In genomic region chr12:112807452-112807851, GRCh38 we compare ENCODE assay signal across 22 cellular contexts. TPM values are rescaled to one million over a fixed set of nuclear protein-coding genes. Genes with fewer than 3 reads are reported as not detected.
DNase-seq lines count a peak whose midpoint lies in the region; ATAC-seq, FAIRE-seq and TF ChIP-seq lines count a peak whose summit lies in the region.
"Had no signal": no experiment of that assay in that cellular context is flagged by ENCODE, and none has a peak within 500 bp of the region (broad histone marks: within the 10 kb centered on the region; RNA-seq: fewer than 3 reads in every experiment).

No MANE protein-coding gene starts in this region.

- H3K36me3 ChIP-seq in HepG2 (replicated peaks in 1 of 2; ENCODE audit: control insufficient read depth in 1 of 2, insufficient read depth in 2 of 2, low read length in 2 of 2): no peaks in the 10 kb centered on the region
- H3K36me3 ChIP-seq: BLaER1 treated with 17β-estradiol and CSF1 and Interleukin-3, amounts not matched to agents 10 nM and 100 nM had no signal

- H3K4me3 ChIP-seq in LNCaP clone FGC (ENCODE audit: low read depth, low read length): no peak overlapping the region
- H3K4me3 ChIP-seq in HepG2 (replicated peaks in 1 of 3; ENCODE audit: insufficient read depth in 1 of 3, low read depth in 2 of 3, low read length in 3 of 3): no peak overlapping the region
- H3K4me3 ChIP-seq: BLaER1 treated with 17β-estradiol and CSF1 and Interleukin-3, amounts not matched to agents 10 nM and 100 nM had no signal

- in situ Hi-C loops in HepG2 (cut with HindIII; ENCODE audit: extremely low pct_ligation_motif_present, low pct_unique_long_range_greater_than_20kb): no loop called here

- no peak overlapping the region for H3K4me2 ChIP-seq in HepG2 (ENCODE audit: low read depth, low read length)
- H3K4me2 ChIP-seq: BLaER1 treated with 17β-estradiol and CSF1 and Interleukin-3, amounts not matched to agents 10 nM and 100 nM had no signal

- H3K27me3 ChIP-seq in HepG2 (ENCODE audit: control insufficient read depth in 1 of 2, insufficient read depth in 2 of 2, low read length in 2 of 2): peaks cover 0 to 15% of the 10 kb centered on the region in 2 experiments; a peak in 2 of 5 replicates
- H3K27me3 ChIP-seq: BLaER1 treated with 17β-estradiol and CSF1 and Interleukin-3, amounts not matched to agents 10 nM and 100 nM had no signal

- TF ChIP-seq RAD21 in HepG2 (CRISPR knock-in tag; IDR thresholded peaks at IDR 0.05): no peak

- DNase-seq in NCI-H446 treated with DMSO at 0.1 percent for 48 hours (lab: John Stamatoyannopoulos, UW) (peak; percentile 71), NCI-H446 (lab: John Stamatoyannopoulos, UW) (no peak), LNCaP clone FGC (ENCODE audit: low read depth) (peak; percentile 62), HepG2 (ENCODE audit: low spot score) (no peak), OCI-M1 (lab: John Stamatoyannopoulos, UW) (no peak)
- DNase-seq: 8988T; AML-193; Caco-2; Calu3; CD4-positive, alpha-beta T cell; CD8-positive, alpha-beta T cell; DMS79 treated with DMSO at 0.1 percent for 48 hours; GF-D8 had no signal

- no TSS peak for BruUV-seq in HepG2 (replicated peaks; lab: Mats Ljungman, UMichigan)

- no peaks in the 10 kb centered on the region for H3K79me2 ChIP-seq in HepG2 (ENCODE audit: insufficient read depth, low read length)

- intact Hi-C loops in HepG2 (cut with micrococcal nuclease; ENCODE audit: unreplicated experiment): no loop called here

- WGBS in HepG2 (ENCODE audit: low lambda C conversion rate): 0% methylated on average over 1 of the region's 1 CpG

- CTCF ChIA-PET in HepG2 (lab: Yijun Ruan, JAX; ENCODE audit: low intra/inter-chr PET ratio, low total read pairs): no interaction called here

- no peak for ATAC-seq in HepG2
- ATAC-seq in GM18520 (IDR thresholded peaks at IDR 0.05; ENCODE audit: unreplicated experiment): no peak
- ATAC-seq: CD8-positive, alpha-beta T cell had no signal

- TF ChIP-seq EP300 in HepG2 (IDR thresholded peaks at IDR 0.05; ENCODE audit: low read depth in 2 of 2, low read length in 2 of 2) (no peak), HepG2 (CRISPR knock-in tag; IDR thresholded peaks at IDR 0.05; ENCODE audit: borderline replicate concordance) (no peak)

- H3K9me3 ChIP-seq in HepG2 (ENCODE audit: low read length): no peaks in the 10 kb centered on the region
- H3K9me3 ChIP-seq: BLaER1 treated with 17β-estradiol and CSF1 and Interleukin-3, amounts not matched to agents 10 nM and 100 nM; Caco-2 had no signal

- no peak overlapping the region for H3K27ac ChIP-seq in HepG2 (ENCODE audit: extremely low read length, insufficient read depth, low read length)
- H3K27ac ChIP-seq: BLaER1 treated with 17β-estradiol and CSF1 and Interleukin-3, amounts not matched to agents 10 nM and 100 nM; C4-2B had no signal

- no peaks in the 10 kb centered on the region for H3K4me1 ChIP-seq in HepG2 (ENCODE audit: insufficient read depth, low read length)
- H3K4me1 ChIP-seq: BLaER1 treated with 17β-estradiol and CSF1 and Interleukin-3, amounts not matched to agents 10 nM and 100 nM; Caco-2 had no signal

- no peak overlapping the region for H2AFZ ChIP-seq in HepG2 (ENCODE audit: low read length)

- no peak overlapping the region for H3K9ac ChIP-seq in HepG2 (ENCODE audit: insufficient read depth, low read depth, low read length)
- H3K9ac ChIP-seq: BLaER1 treated with 17β-estradiol and CSF1 and Interleukin-3, amounts not matched to agents 10 nM and 100 nM had no signal

- no peaks in the 10 kb centered on the region for H4K20me1 ChIP-seq in HepG2 (ENCODE audit: insufficient read depth, low read length)

- TF ChIP-seq POLR2A in HepG2 (IDR thresholded peaks at IDR 0.05; ENCODE audit: insufficient read depth in 1 of 2, low read depth in 2 of 2, low read length in 2 of 2): no peak

- no peak for FAIRE-seq in HepG2 (lab: Jason Lieb, UNC)
- FAIRE-seq: A204.1, D721Med, G401.6, GM12891 had no signal

- no peak for TF ChIP-seq CTCF in LNCaP clone FGC (IDR thresholded peaks at IDR 0.05; ENCODE audit: control insufficient read depth, extremely low read depth, insufficient read depth)
- no peak for TF ChIP-seq CTCF in HepG2 (CRISPR knock-in tag; IDR thresholded peaks at IDR 0.05)

- POLR2A ChIA-PET in HepG2 (lab: Yijun Ruan, JAX): no interaction called here

TF ChIP-seq in HepG2, 621 proteins besides CTCF, POLR2A, EP300 and RAD21:
- no peak for TF ChIP-seq ZNF10 (CRISPR knock-in tag; IDR thresholded peaks at IDR 0.05; ENCODE audit: borderline replicate concordance, low read depth)
- TF ChIP-seq SKI (IDR thresholded peaks at IDR 0.05; ENCODE audit: partially characterized antibody): no peak
- TF ChIP-seq, protein P1, sequence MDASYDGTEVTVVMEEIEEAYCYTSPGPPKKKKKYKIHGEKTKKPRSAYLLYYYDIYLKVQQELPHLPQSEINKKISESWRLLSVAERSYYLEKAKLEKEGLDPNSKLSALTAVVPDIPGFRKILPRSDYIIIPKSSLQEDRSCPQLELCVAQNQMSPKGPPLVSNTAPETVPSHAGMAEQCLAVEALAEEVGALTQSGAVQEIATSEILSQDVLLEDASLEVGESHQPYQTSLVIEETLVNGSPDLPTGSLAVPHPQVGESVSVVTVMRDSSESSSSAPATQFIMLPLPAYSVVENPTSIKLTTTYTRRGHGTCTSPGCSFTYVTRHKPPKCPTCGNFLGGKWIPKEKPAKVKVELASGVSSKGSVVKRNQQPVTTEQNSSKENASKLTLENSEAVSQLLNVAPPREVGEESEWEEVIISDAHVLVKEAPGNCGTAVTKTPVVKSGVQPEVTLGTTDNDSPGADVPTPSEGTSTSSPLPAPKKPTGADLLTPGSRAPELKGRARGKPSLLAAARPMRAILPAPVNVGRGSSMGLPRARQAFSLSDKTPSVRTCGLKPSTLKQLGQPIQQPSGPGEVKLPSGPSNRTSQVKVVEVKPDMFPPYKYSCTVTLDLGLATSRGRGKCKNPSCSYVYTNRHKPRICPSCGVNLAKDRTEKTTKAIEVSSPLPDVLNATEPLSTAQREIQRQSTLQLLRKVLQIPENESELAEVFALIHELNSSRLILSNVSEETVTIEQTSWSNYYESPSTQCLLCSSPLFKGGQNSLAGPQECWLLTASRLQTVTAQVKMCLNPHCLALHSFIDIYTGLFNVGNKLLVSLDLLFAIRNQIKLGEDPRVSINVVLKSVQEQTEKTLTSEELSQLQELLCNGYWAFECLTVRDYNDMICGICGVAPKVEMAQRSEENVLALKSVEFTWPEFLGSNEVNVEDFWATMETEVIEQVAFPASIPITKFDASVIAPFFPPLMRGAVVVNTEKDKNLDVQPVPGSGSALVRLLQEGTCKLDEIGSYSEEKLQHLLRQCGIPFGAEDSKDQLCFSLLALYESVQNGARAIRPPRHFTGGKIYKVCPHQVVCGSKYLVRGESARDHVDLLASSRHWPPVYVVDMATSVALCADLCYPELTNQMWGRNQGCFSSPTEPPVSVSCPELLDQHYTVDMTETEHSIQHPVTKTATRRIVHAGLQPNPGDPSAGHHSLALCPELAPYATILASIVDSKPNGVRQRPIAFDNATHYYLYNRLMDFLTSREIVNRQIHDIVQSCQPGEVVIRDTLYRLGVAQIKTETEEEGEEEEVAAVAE (CRISPR knock-in tag; IDR thresholded peaks at IDR 0.05; ENCODE audit: borderline replicate concordance): no peak
- no peak for TF ChIP-seq KAT8 (CRISPR knock-in tag; IDR thresholded peaks at IDR 0.05)
- TF ChIP-seq ATF4 (CRISPR knock-in tag; IDR thresholded peaks at IDR 0.05): 0 out of 4 replicates have a peak, but pooled peaks of 1 of the 2 experiments have one; percentile 27
- no peak for TF ChIP-seq ZNF530 (CRISPR knock-in tag; IDR thresholded peaks at IDR 0.05; ENCODE audit: low read depth)
- peak; percentile 61 for TF ChIP-seq FOSL2 (CRISPR knock-in tag; IDR thresholded peaks at IDR 0.05)
- TF ChIP-seq HHEX (CRISPR knock-in tag; IDR thresholded peaks at IDR 0.05): no peak
- TF ChIP-seq FOXA3 (CRISPR knock-in tag; IDR thresholded peaks at IDR 0.05): peak; percentile 25; the same call in 1 of the 2 replicates
- TF ChIP-seq NFKB2 (CRISPR knock-in tag; IDR thresholded peaks at IDR 0.05; ENCODE audit: borderline replicate concordance): no peak
- TF ChIP-seq NR2F6 (IDR thresholded peaks at IDR 0.05): no peak
- TF ChIP-seq NR2F6 (CRISPR knock-in tag; IDR thresholded peaks at IDR 0.05): no peak
- TF ChIP-seq ERF (CRISPR knock-in tag; IDR thresholded peaks at IDR 0.05): no peak

RNA-seq across cellular contexts. Expression of gene RPH3A, which starts 15.9 kb away (rescaled TPM):
- total RNA-seq in HepG2 (2016; rRNA removed; fragmentation: Illumina TruSeq; extraction: Trizol): not detected in 2 replicates
- total RNA-seq in HepG2 (2016; cell fraction: cytosol; rRNA removed; fragmentation: Illumina TruSeq; extraction: Trizol; ENCODE audit: low read depth): not detected in 2 replicates
- not detected in 2 replicates for total RNA-seq in HepG2 (2016; cell fraction: insoluble cytoplasmic fraction; rRNA removed; fragmentation: Illumina TruSeq; extraction: Trizol)
- total RNA-seq in HepG2 (2016; cell fraction: membrane; rRNA removed; fragmentation: Illumina TruSeq; extraction: Trizol): not detected in 2 replicates
- not detected in 2 replicates for total RNA-seq in HepG2 (2016; cell fraction: nucleus; rRNA removed; fragmentation: Illumina TruSeq; extraction: Trizol)
- not detected in 2 replicates for polyA plus RNA-seq in HepG2 (2011; rRNA removed)
- polyA plus RNA-seq in HepG2 (2011; cell fraction: cytosol; rRNA removed): not detected in 2 replicates
- not detected in 2 replicates for polyA plus RNA-seq in HepG2 (2011; cell fraction: nucleus; rRNA removed)
- polyA plus RNA-seq in HepG2 (2012): not detected in 2 replicates
- polyA plus RNA-seq in HepG2 (2016; cell fraction: cytosol; fragmentation: Illumina TruSeq; extraction: Trizol; ENCODE audit: low read depth): not detected in 2 replicates
- polyA plus RNA-seq in HepG2 (2016; cell fraction: insoluble cytoplasmic fraction; fragmentation: Illumina TruSeq; extraction: Trizol; ENCODE audit: low read depth): not detected in 2 replicates
- not detected in 2 replicates for polyA plus RNA-seq in HepG2 (2016; cell fraction: membrane; fragmentation: Illumina TruSeq; extraction: Trizol; ENCODE audit: low read depth)
- not detected in 2 replicates for polyA plus RNA-seq in HepG2 (2016; cell fraction: nucleus; fragmentation: Illumina TruSeq; extraction: Trizol; ENCODE audit: insufficient read depth, low read depth)
- not detected in 2 replicates for polyA minus RNA-seq in HepG2 (2011; rRNA and poly(A)+ RNA removed; ENCODE audit: low replicate concordance)
- not detected in 2 replicates for polyA minus RNA-seq in HepG2 (2011; cell fraction: cytosol; rRNA and poly(A)+ RNA removed)
- polyA minus RNA-seq in HepG2 (2011; cell fraction: nucleus; rRNA and poly(A)+ RNA removed): not detected in 2 replicates
- total RNA-seq: B cell; Caco-2; Calu3; CD4-positive, alpha-beta T cell; CD8-positive, alpha-beta T cell had no signal
- polyA plus RNA-seq: BJ had no signal

Comparison
In these comparisons a context has a peak if more than half of its experiments do, and no peak if none do; other contexts are left out.
1. DNase-seq: peak in NCI-H446 treated with DMSO at 0.1 percent for 48 hours (single experiment) and LNCaP clone FGC (single experiment); none in NCI-H446 (0 of 2), HepG2 (single experiment) and OCI-M1 (single experiment).